15 cellular contexts compared by ENCODE assay signal in the genomic region with DNA sequence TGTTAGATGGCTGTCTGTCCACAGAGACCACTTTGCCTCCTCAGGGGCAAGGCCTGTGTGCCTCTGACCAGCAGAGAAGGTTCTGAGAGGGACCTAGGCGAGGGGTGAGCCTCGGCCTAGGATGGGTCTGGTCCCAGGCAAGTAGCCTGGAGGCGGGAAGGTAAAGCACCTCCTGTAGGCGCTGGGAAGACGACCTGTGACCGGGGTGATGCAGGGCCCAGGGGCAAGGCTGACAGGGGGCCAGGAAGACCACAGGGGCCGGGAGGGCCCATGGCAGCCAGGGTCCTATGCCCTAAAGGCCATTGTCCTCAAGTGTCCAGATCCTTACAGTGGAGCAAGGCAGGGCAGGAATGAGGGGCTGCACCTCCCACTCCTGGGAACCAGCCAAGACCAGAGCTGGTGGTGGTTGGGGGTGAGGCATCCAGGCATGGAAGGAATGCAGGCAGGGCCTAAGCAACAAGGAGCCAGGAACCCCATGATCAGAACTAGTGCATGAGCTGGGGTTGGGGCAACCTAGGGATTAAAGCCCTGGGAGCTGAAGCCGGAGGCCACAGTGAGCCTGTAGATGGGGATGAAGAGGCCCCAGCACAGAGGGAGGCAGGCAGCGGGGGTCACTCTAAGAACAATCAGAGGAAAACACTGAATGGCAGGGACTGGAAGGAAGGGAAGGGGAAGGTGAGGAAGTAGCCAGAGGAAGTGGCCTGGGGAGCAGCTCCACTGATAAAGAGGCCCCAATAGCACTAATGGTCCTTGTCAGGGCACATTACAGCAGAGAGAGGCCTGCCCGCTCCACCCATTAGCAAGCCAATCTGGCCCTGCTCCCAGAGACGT. TPM values are rescaled to one million over a fixed set of nuclear protein-coding genes. Genes with fewer than 3 reads are reported as not detected.
DNase-seq lines count a peak whose midpoint lies in the region; FAIRE-seq and TF ChIP-seq lines count a peak whose summit lies in the region.
"Had no signal": no experiment of that assay in that cellular context is flagged by ENCODE, and none has a peak within 500 bp of the region (broad histone marks: within the 10 kb centered on the region; RNA-seq: fewer than 3 reads in every experiment).

No MANE protein-coding gene starts in this region.

- intact Hi-C loops in endothelial cell of umbilical vein (cut with micrococcal nuclease), result loop anchor here (1.0 to 5.0 kb wide), 2 partner anchors 59 to 361 kb away; a partner anchor contains a TSS
- intact Hi-C loops in vagina (cut with DNase I), result no loop called here

- H3K4me2 ChIP-seq in Karpas-422 (ENCODE audit: low read depth, low read length, poor library complexity, severe bottlenecking), result no peak overlapping the region
- H3K4me2 ChIP-seq in endothelial cell of umbilical vein (ENCODE audit: insufficient read depth, low read length), result peak overlapping the region; percentile 14

- peak in 1 of 2 donors; percentile 43 for TF ChIP-seq CTCF in endothelial cell of umbilical vein (IDR thresholded peaks at IDR 0.05; ENCODE audit: extremely low read depth in 1 of 2, insufficient read depth in 1 of 2, low read depth in 1 of 2, low read length in 2 of 2)
- no peak for TF ChIP-seq CTCF in nephron progenitor cell (IDR thresholded peaks at IDR 0.05)
- no peak for TF ChIP-seq CTCF in vagina (IDR thresholded peaks at IDR 0.05)

- TF ChIP-seq POLR2A in endothelial cell of umbilical vein (IDR thresholded peaks at IDR 0.05; ENCODE audit: low read depth, low read length) (peak; percentile 62), vagina (IDR thresholded peaks at IDR 0.05) (no peak)

- FAIRE-seq in endothelial cell of umbilical vein (lab: Jason Lieb, UNC), result peak; percentile 96
- FAIRE-seq: GM18507 had no signal

- no peak overlapping the region for H3K9ac ChIP-seq in Karpas-422 (ENCODE audit: low read length)
- no peak overlapping the region for H3K9ac ChIP-seq in endothelial cell of umbilical vein (replicated peaks; ENCODE audit: extremely low read depth, insufficient read depth, low read length)

- peaks cover 70% of the 10 kb centered on the region for H3K4me1 Mint-ChIP-seq in nephron progenitor cell
- H3K4me1 Mint-ChIP-seq: activated CD4-positive, alpha-beta T cell treated with anti-CD3 and anti-CD28 coated beads for 36 hours had no signal

- no TSS peak for BruUV-seq in endothelial cell of umbilical vein (replicated peaks; lab: Mats Ljungman, UMichigan)

- H3K9me3 Mint-ChIP-seq in nephron progenitor cell, result no peaks in the 10 kb centered on the region
- H3K9me3 Mint-ChIP-seq: activated T-cell treated with anti-CD3 and anti-CD28 coated beads, Interleukin-2, amount 50 U/mL, for 72 hours had no signal

- H3K9me2 ChIP-seq in Karpas-422 (replicated peaks; ENCODE audit: insufficient read depth, low read length), result no peaks in the 10 kb centered on the region

- H2AFZ ChIP-seq in Karpas-422 (ENCODE audit: low read length), result no peak overlapping the region
- peak overlapping the region; percentile 8 for H2AFZ ChIP-seq in endothelial cell of umbilical vein (ENCODE audit: low read depth, low read length)

- H3K79me2 ChIP-seq in Karpas-422 (ENCODE audit: low read length), result peaks cover 43% of the 10 kb centered on the region
- H3K79me2 ChIP-seq in endothelial cell of umbilical vein (ENCODE audit: control insufficient read depth, insufficient read depth, low read length), result no peaks in the 10 kb centered on the region

- H3K9me3 ChIP-seq in Karpas-422 (ENCODE audit: low read length), result no peaks in the 10 kb centered on the region
- no peaks in the 10 kb centered on the region for H3K9me3 ChIP-seq in endothelial cell of umbilical vein (replicated peaks; ENCODE audit: control insufficient read depth, insufficient read depth, low read length)
- H3K9me3 ChIP-seq in vagina, result no peaks in the 10 kb centered on the region
- H3K9me3 ChIP-seq: uterus had no signal

- no peaks in the 10 kb centered on the region for H3K36me3 Mint-ChIP-seq in nephron progenitor cell (ENCODE audit: low read depth)

- DNase-seq in AG20443 (ENCODE audit: low spot score) (peak; percentile 82), Karpas-422 (no peak), endothelial cell of umbilical vein (ENCODE audit: low read depth, low spot score) (peak; percentile 88), nephron progenitor cell (no peak), DMS 273 treated with DMSO at 0.1 percent for 48 hours (lab: John Stamatoyannopoulos, UW) (no peak), ecto neural progenitor cell (ENCODE audit: low spot score) (no peak), NCI-H446 (lab: John Stamatoyannopoulos, UW) (no peak), vagina (ENCODE audit: extremely low spot score in 2 of 2) (no peak)
- DNase-seq: activated CD4-positive, alpha-beta T cell treated with anti-CD3 and anti-CD28 coated beads for 36 hours; activated T-cell treated with anti-CD3 and anti-CD28 coated beads, Interleukin-2, amount 50 U/mL, for 72 hours; islet precursor cell; stimulated activated CD4-positive, alpha-beta T cell treated with anti-CD3 and anti-CD28 coated beads, Interleukin-12 subunit alpha, Interleukin-12 subunit beta, amount 100 ng/mL, for 4 hours; SW 1271; uterus had no signal

- H4K20me1 ChIP-seq in Karpas-422 (ENCODE audit: insufficient read depth, low read depth, low read length) (no peaks in the 10 kb centered on the region), endothelial cell of umbilical vein (replicated peaks; ENCODE audit: control insufficient read depth, extremely low read depth, insufficient read depth, low read length) (no peaks in the 10 kb centered on the region)

- H3K27ac ChIP-seq in Karpas-422 (ENCODE audit: low read length), result peak overlapping the region; percentile 21
- H3K27ac ChIP-seq in endothelial cell of umbilical vein (ENCODE audit: insufficient read depth, low read depth, low read length), result peak overlapping the region; percentile 45
- no peak overlapping the region for H3K27ac ChIP-seq in vagina
- H3K27ac ChIP-seq: uterus had no signal

- dilution Hi-C loops in endothelial cell of umbilical vein (cut with MboI; ENCODE audit: extremely low pct_ligation_motif_present, low sequenced_read_pairs), result no loop called here

- CTCF ChIA-PET in endothelial cell of umbilical vein (lab: Charles Lee), result interaction anchor here (0.7 to 3.7 kb wide), 9 partner anchors 10 to 73 kb away, joined by 3 to 40 read pairs (median 4); a partner anchor contains a TSS

- POLR2A ChIA-PET in endothelial cell of umbilical vein (lab: Charles Lee), result interaction anchor here (0.8 to 1.0 kb wide), 4 partner anchors 11 to 58 kb away, joined by 4 to 9 read pairs (median 4); no protein-coding TSS in a partner anchor

- peaks cover 19% of the 10 kb centered on the region for H3K36me3 ChIP-seq in Karpas-422 (ENCODE audit: insufficient read depth, low read length)
- peaks cover 0 to 3% of the 10 kb centered on the region in 2 experiments for H3K36me3 ChIP-seq in endothelial cell of umbilical vein (ENCODE audit: control insufficient read depth in 2 of 2, extremely low read depth in 1 of 2, insufficient read depth in 2 of 2, low read length in 2 of 2)
- no peaks in the 10 kb centered on the region for H3K36me3 ChIP-seq in vagina
- H3K36me3 ChIP-seq: uterus had no signal

- no peak overlapping the region for H3K4me3 ChIP-seq in Karpas-422 (ENCODE audit: low read length)
- H3K4me3 ChIP-seq in endothelial cell of umbilical vein (replicated peaks in 1 of 3; ENCODE audit: insufficient read depth in 1 of 3, low read depth in 1 of 3, low read length in 3 of 3), result no peak overlapping the region
- no peak overlapping the region for H3K4me3 ChIP-seq in vagina
- H3K4me3 ChIP-seq: uterus had no signal

- H3K4me3 Mint-ChIP-seq in nephron progenitor cell, result no peak overlapping the region
- H3K4me3 Mint-ChIP-seq: activated CD4-positive, alpha-beta T cell treated with anti-CD3 and anti-CD28 coated beads for 36 hours; activated T-cell treated with anti-CD3 and anti-CD28 coated beads, Interleukin-2, amount 50 U/mL, for 72 hours had no signal

- peak overlapping the region; percentile 30 for H3K27ac Mint-ChIP-seq in nephron progenitor cell
- H3K27ac Mint-ChIP-seq: activated CD4-positive, alpha-beta T cell treated with anti-CD3 and anti-CD28 coated beads for 36 hours; activated T-cell treated with anti-CD3 and anti-CD28 coated beads, Interleukin-2, amount 50 U/mL, for 72 hours had no signal

- no peaks in the 10 kb centered on the region for H3K9me1 ChIP-seq in endothelial cell of umbilical vein (replicated peaks; ENCODE audit: control insufficient read depth, extremely low read depth, insufficient read depth, low read length)

- H3K27me3 Mint-ChIP-seq in nephron progenitor cell (ENCODE audit: low read depth, poor library complexity), result peaks cover 3% of the 10 kb centered on the region
- H3K27me3 Mint-ChIP-seq: activated CD4-positive, alpha-beta T cell treated with anti-CD3 and anti-CD28 coated beads for 36 hours had no signal

- H3K27me3 ChIP-seq in Karpas-422 (ENCODE audit: low read length), result no peaks in the 10 kb centered on the region
- no peaks in the 10 kb centered on the region for H3K27me3 ChIP-seq in endothelial cell of umbilical vein (ENCODE audit: control insufficient read depth in 2 of 2, insufficient read depth in 2 of 2, low read length in 2 of 2)
- H3K27me3 ChIP-seq in vagina, result no peaks in the 10 kb centered on the region
- H3K27me3 ChIP-seq: uterus had no signal

- H3K4me1 ChIP-seq in Karpas-422 (ENCODE audit: low read length) (peaks cover 41% of the 10 kb centered on the region), endothelial cell of umbilical vein (ENCODE audit: control insufficient read depth, extremely low read depth, insufficient read depth, low read length) (peaks cover 78% of the 10 kb centered on the region), vagina (peaks cover 23% of the 10 kb centered on the region)

RNA-seq across cellular contexts. Expression of a gene that starts 32.9 kb away (rescaled TPM):
- total RNA-seq in Karpas-422 (2014; rRNA removed; shearing (Covaris generic); ENCODE audit: low replicate concordance), result 1.3 and 8.5 TPM in 2 replicates
- 0.97 and 1.2 TPM in 2 replicates for total RNA-seq in endothelial cell of umbilical vein
- 2.3 and 2.7 TPM in 2 replicates for polyA plus RNA-seq in endothelial cell of umbilical vein
- 1.0 and 1.7 TPM in 2 replicates for polyA plus RNA-seq in endothelial cell of umbilical vein (2011; cell fraction: cytosol; rRNA removed)
- polyA plus RNA-seq in endothelial cell of umbilical vein (2011; cell fraction: nucleus; rRNA removed), result 1.6 and 2.1 TPM in 2 replicates
- 0.52 and 1.1 TPM in 2 replicates for polyA plus RNA-seq in endothelial cell of umbilical vein (2012)
- 1.1 and 1.3 TPM in 2 replicates for polyA minus RNA-seq in endothelial cell of umbilical vein
- polyA minus RNA-seq in endothelial cell of umbilical vein (2011; cell fraction: cytosol; rRNA and poly(A)+ RNA removed), result 9.7 TPM
- polyA minus RNA-seq in endothelial cell of umbilical vein (2011; cell fraction: nucleus; rRNA and poly(A)+ RNA removed), result 0.38 and 1.7 TPM in 2 replicates
- total RNA-seq in vagina, result not detected

RNA-seq across cellular contexts. Expression of a gene that starts 59.8 kb away (rescaled TPM):
- 137 and 237 TPM in 2 replicates for total RNA-seq in Karpas-422 (2014; rRNA removed; shearing (Covaris generic); ENCODE audit: low replicate concordance)
- total RNA-seq in endothelial cell of umbilical vein (50.1 and 79.2 TPM in 2 replicates), vagina (36.6 TPM)
- 60.2 and 74.0 TPM in 2 replicates for polyA plus RNA-seq in endothelial cell of umbilical vein
- 29.2 and 37.9 TPM in 2 replicates for polyA plus RNA-seq in endothelial cell of umbilical vein (2011; cell fraction: cytosol; rRNA removed)
- 149 and 190 TPM in 2 replicates for polyA plus RNA-seq in endothelial cell of umbilical vein (2011; cell fraction: nucleus; rRNA removed)
- 24.4 and 35.1 TPM in 2 replicates for polyA plus RNA-seq in endothelial cell of umbilical vein (2012)
- 66.2 and 70.5 TPM in 2 replicates for polyA minus RNA-seq in endothelial cell of umbilical vein
- polyA minus RNA-seq in endothelial cell of umbilical vein (2011; cell fraction: cytosol; rRNA and poly(A)+ RNA removed), result 12.5 TPM
- polyA minus RNA-seq in endothelial cell of umbilical vein (2011; cell fraction: nucleus; rRNA and poly(A)+ RNA removed), result 69.0 and 96.3 TPM in 2 replicates

Comparison
In these comparisons a context has a peak if more than half of its experiments do, and no peak if none do; other contexts are left out.
1. DNase-seq: peak in AG20443 (single experiment) and endothelial cell of umbilical vein (single experiment); none in Karpas-422 (single experiment), nephron progenitor cell (single experiment), DMS 273 treated with DMSO at 0.1 percent for 48 hours (single experiment), ecto neural progenitor cell (single experiment), NCI-H446 (0 of 2) and vagina (0 of 2).